Comparison of ENCODE assay signal across 11 cellular contexts in the genomic region with DNA sequence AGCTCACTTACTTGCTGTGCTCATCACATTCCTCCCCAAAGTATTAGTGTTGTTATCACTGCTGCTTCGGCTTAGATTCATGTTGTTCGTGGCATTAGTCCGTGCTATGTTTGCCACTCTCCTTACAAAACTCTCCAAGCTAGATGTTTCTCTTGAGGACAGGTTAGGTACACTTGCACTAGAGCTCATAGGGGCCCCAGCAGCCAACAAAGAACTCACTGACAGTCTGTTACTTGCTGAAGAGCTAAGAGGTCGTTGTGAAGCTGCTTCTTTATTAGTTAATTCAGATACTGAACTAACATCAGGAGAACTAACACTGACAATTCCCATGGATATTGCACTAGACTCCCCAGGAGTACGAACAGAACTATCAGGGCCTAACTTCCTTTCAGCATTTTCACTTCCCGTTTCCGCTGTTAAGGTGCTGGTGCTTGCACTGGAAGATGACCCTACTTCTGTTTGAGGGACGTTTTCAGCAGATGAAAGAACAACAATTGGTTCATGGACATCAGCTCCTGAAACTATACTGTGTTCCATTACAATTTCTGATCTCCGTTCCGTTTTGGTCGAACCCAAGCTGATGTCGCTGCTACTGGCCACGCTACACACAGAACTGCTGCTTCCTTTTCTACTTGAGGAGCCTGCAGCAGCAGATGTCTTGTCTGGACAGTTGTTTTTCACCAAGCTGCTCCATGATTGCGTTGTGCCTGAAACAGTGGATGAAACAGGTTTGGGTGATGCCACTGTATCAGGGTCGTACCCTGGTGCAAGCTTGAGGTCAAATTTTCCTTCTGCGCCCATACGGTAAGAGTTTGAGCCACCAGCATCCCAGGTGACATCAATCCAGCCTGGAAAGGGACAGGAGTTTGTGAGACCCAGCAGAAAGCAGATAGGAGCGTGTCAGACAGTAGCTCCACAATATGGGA.
DNase-seq lines count a peak whose midpoint lies in the region; ATAC-seq and TF ChIP-seq lines count a peak whose summit lies in the region.
"Had no signal": no experiment of that assay in that cellular context is flagged by ENCODE, and none has a peak within 500 bp of the region (broad histone marks: within the 10 kb centered on the region; RNA-seq: fewer than 3 reads in every experiment).

No MANE protein-coding gene starts in this region.

- no peak for TF ChIP-seq POLR2A in ovary (IDR thresholded peaks at IDR 0.05)

- H3K4me1 Mint-ChIP-seq in T-cell (peaks cover 28 to 47% (median 44%) of the 10 kb centered on the region in 3 donors), nephron progenitor cell (no peaks in the 10 kb centered on the region)

- POLR2A ChIA-PET in T-cell (lab: Charles Lee): interaction anchor here (0.5 to 0.6 kb wide), 3 partner anchors 16 to 512 kb away, joined by 3 read pairs; a partner anchor contains a TSS

- intact Hi-C loops in ovary (cut with DNase I): no loop called here

- no peak overlapping the region for H3K4me3 ChIP-seq in ovary
- H3K4me3 ChIP-seq: body of pancreas had no signal

- H3K4me3 Mint-ChIP-seq in T-cell: no peak overlapping the region
- H3K4me3 Mint-ChIP-seq in nephron progenitor cell: no peak overlapping the region

- no peaks in the 10 kb centered on the region for H3K4me1 ChIP-seq in ovary (ENCODE audit: insufficient read depth)

- H3K9me3 ChIP-seq in ovary: no peaks in the 10 kb centered on the region
- H3K9me3 ChIP-seq: body of pancreas had no signal

- ATAC-seq in HG02588 (IDR thresholded peaks at IDR 0.05; ENCODE audit: unreplicated experiment) (peak; percentile 54), T-cell (replicated peaks in 1 of 4) (no peak)
- ATAC-seq: body of pancreas had no signal

- peaks cover 48% of the 10 kb centered on the region for H3K36me3 Mint-ChIP-seq in T-cell
- peaks cover 58% of the 10 kb centered on the region for H3K36me3 Mint-ChIP-seq in nephron progenitor cell (ENCODE audit: low read depth)

- TF ChIP-seq EP300 in ovary (IDR thresholded peaks at IDR 0.05): no peak

- H3K27me3 Mint-ChIP-seq in T-cell (no peaks in the 10 kb centered on the region), nephron progenitor cell (ENCODE audit: low read depth, poor library complexity) (no peaks in the 10 kb centered on the region)

- H3K36me3 ChIP-seq in ovary: no peaks in the 10 kb centered on the region

- 85 to 87% (median 85%) methylated on average over 18 of the region's 18 CpGs for WGBS in ovary, 3 donors

- no peak overlapping the region for H3K27ac ChIP-seq in ovary
- H3K27ac ChIP-seq: body of pancreas had no signal

- DNase-seq in SKM-1 treated with dmso at 0.1 percent for 144 hours (lab: John Stamatoyannopoulos, UW; ENCODE audit: unreplicated experiment) (peak; percentile 46), SKM-1 (lab: John Stamatoyannopoulos, UW; ENCODE audit: unreplicated experiment) (no peak), T-cell (no peak), nephron progenitor cell (no peak), NCI-H187 treated with DMSO at 0.1 percent for 48 hours (lab: John Stamatoyannopoulos, UW) (no peak), hippocampal formation (lab: John Stamatoyannopoulos, UW) (no peak), ovary (no peak)
- DNase-seq: body of pancreas, erythroblast, NCI-H345 had no signal

- H3K27me3 ChIP-seq in ovary: no peaks in the 10 kb centered on the region
- H3K27me3 ChIP-seq: body of pancreas had no signal

- CTCF ChIA-PET in T-cell (lab: Charles Lee): interaction anchor here (0.5 to 2.7 kb wide), 5 partner anchors 13 to 1002 kb away, joined by 3 to 13 read pairs (median 3); a partner anchor contains a TSS

- no peak for TF ChIP-seq CTCF in nephron progenitor cell (IDR thresholded peaks at IDR 0.05)
- TF ChIP-seq CTCF in ovary (IDR thresholded peaks at IDR 0.05): no peak

- H3K9me3 Mint-ChIP-seq in T-cell (no peaks in the 10 kb centered on the region), nephron progenitor cell (no peaks in the 10 kb centered on the region)

- H3K27ac Mint-ChIP-seq in T-cell (peak overlapping the region; percentile 73 to 81), nephron progenitor cell (peak overlapping the region; percentile 27)
